Comparison of ENCODE assay signal across 8 cellular contexts in the genomic region with DNA sequence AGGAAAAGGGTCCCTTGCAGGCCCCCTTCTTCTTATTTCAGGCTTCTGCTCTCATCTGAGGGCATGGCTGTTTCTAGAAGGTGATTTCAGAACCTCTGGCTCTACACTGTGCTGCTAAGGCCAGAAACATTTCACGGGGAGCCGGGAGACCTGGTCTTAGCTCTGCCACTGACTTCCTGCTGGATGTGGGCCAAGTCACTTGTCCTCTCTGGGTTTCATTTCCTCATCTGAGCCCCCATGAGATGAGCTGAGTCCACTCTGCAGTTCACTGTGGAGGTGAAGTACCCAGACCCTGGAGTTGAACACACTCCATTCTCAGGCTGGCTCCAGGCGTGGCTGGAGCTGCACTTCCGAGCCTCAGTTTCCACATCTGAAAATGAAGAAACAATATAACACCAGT. TPM values are rescaled to one million over a fixed set of nuclear protein-coding genes. Genes with fewer than 3 reads are reported as not detected.
A peak's percentile ranks its signal among the peaks of the same experiment; 100 is the strongest.
DNase-seq lines count a peak whose midpoint lies in the region; ATAC-seq and TF ChIP-seq lines count a peak whose summit lies in the region.

No MANE protein-coding gene starts in this region.

- peak; percentile 81 to 85 for ATAC-seq in stimulated activated naive B cell treated with anti-CD40 and anti-IgM and Interleukin-4, amounts not matched to agents 10 μg/mL and 1 μg/mL and 100 μg/mL, for 72 hours (replicated peaks)

- H3K27me3 Mint-ChIP-seq in stimulated activated naive B cell treated with anti-CD40 and anti-IgM and Interleukin-4, amounts not matched to agents 10 μg/mL and 1 μg/mL and 100 μg/mL, for 72 hours: peaks cover 11 to 13% of the 10 kb centered on the region in 2 donors
- no peaks in the 10 kb centered on the region for H3K27me3 Mint-ChIP-seq in chondrocyte (ENCODE audit: low read depth)

- no peak overlapping the region for H3K27ac ChIP-seq in HL-60 (replicated peaks)

- peak overlapping the region; percentile 62 to 64 for H3K4me3 Mint-ChIP-seq in stimulated activated naive B cell treated with anti-CD40 and anti-IgM and Interleukin-4, amounts not matched to agents 10 μg/mL and 1 μg/mL and 100 μg/mL, for 72 hours
- H3K4me3 Mint-ChIP-seq in chondrocyte (ENCODE audit: unreplicated experiment): no peak overlapping the region

- H3K36me3 Mint-ChIP-seq in stimulated activated naive B cell treated with anti-CD40 and anti-IgM and Interleukin-4, amounts not matched to agents 10 μg/mL and 1 μg/mL and 100 μg/mL, for 72 hours: no peaks in the 10 kb centered on the region
- no peaks in the 10 kb centered on the region for H3K36me3 Mint-ChIP-seq in chondrocyte (ENCODE audit: low read depth)

- H3K27ac Mint-ChIP-seq in stimulated activated naive B cell treated with anti-CD40 and anti-IgM and Interleukin-4, amounts not matched to agents 10 μg/mL and 1 μg/mL and 100 μg/mL, for 72 hours: peak overlapping the region; percentile 91
- H3K27ac Mint-ChIP-seq in chondrocyte (ENCODE audit: unreplicated experiment): no peak overlapping the region

- no peak for TF ChIP-seq CTCF in HL-60 (IDR thresholded peaks at IDR 0.05; ENCODE audit: insufficient read depth, low read length)
- no peak for TF ChIP-seq CTCF in chondrocyte (IDR thresholded peaks at IDR 0.05)

- H3K9me3 Mint-ChIP-seq in stimulated activated naive B cell treated with anti-CD40 and anti-IgM and Interleukin-4, amounts not matched to agents 10 μg/mL and 1 μg/mL and 100 μg/mL, for 72 hours: no peaks in the 10 kb centered on the region
- H3K9me3 Mint-ChIP-seq in chondrocyte (ENCODE audit: low read depth): no peaks in the 10 kb centered on the region

- peaks cover 27 to 30% of the 10 kb centered on the region in 2 donors for H3K4me1 Mint-ChIP-seq in stimulated activated naive B cell treated with anti-CD40 and anti-IgM and Interleukin-4, amounts not matched to agents 10 μg/mL and 1 μg/mL and 100 μg/mL, for 72 hours
- peaks cover 49% of the 10 kb centered on the region for H3K4me1 Mint-ChIP-seq in chondrocyte (ENCODE audit: low read depth)

- H3K4me3 ChIP-seq in HL-60 (replicated peaks; ENCODE audit: insufficient read depth, low read length): no peak overlapping the region

- peaks cover 2% of the 10 kb centered on the region for H3K27me3 ChIP-seq in HL-60 (ENCODE audit: insufficient read depth, poor library complexity, severe bottlenecking)

- DNase-seq in NCI-H2196 (lab: John Stamatoyannopoulos, UW; ENCODE audit: unreplicated experiment) (peak; percentile 25), NCI-H2196 treated with DMSO at 0.1 percent for 48 hours (lab: John Stamatoyannopoulos, UW; ENCODE audit: unreplicated experiment) (no peak), HL-60 (ENCODE audit: low read depth in 1 of 2, low spot score in 1 of 2) (peak; percentile 44 to 52), dermis blood vessel endothelial cell (peak; percentile 13), chondrocyte (ENCODE audit: low spot score) (no peak), NCI-H128 (lab: John Stamatoyannopoulos, UW; ENCODE audit: unreplicated experiment) (no peak)
- DNase-seq in stimulated activated naive B cell treated with anti-CD40 and anti-IgM and Interleukin-4, amounts not matched to agents 10 μg/mL and 1 μg/mL and 100 μg/mL, for 72 hours: peak; percentile 69
- no peak for DNase-seq in activated CD4-positive, alpha-beta T cell treated with anti-CD3 and anti-CD28 coated beads for 48 hours

RNA-seq across cellular contexts. Expression of gene PADI1, which starts 2.1 kb away (rescaled TPM):
- 0.05 and 0.85 TPM in 2 replicates for total RNA-seq in dermis blood vessel endothelial cell
- 0.41 to 0.97 TPM (median 0.70 TPM) in 3 replicates for total RNA-seq in chondrocyte

RNA-seq across cellular contexts. Expression of gene PADI3, which starts 41.9 kb away (rescaled TPM):
- total RNA-seq in dermis blood vessel endothelial cell: not detected in 2 replicates
- not detected in 3 replicates for total RNA-seq in chondrocyte

Comparison
In these comparisons a context has a peak if more than half of its experiments do, and no peak if none do; other contexts are left out.
1. DNase-seq: peak in NCI-H2196 (single experiment), HL-60 (2 of 2), dermis blood vessel endothelial cell (single experiment) and stimulated activated naive B cell treated with anti-CD40 and anti-IgM and Interleukin-4, amounts not matched to agents 10 μg/mL and 1 μg/mL and 100 μg/mL, for 72 hours (single experiment); none in NCI-H2196 treated with DMSO at 0.1 percent for 48 hours (single experiment), activated CD4-positive, alpha-beta T cell treated with anti-CD3 and anti-CD28 coated beads for 48 hours (single experiment), chondrocyte (single experiment) and NCI-H128 (single experiment).